ENCODE assay signal across 8 cellular contexts in the genomic region with DNA sequence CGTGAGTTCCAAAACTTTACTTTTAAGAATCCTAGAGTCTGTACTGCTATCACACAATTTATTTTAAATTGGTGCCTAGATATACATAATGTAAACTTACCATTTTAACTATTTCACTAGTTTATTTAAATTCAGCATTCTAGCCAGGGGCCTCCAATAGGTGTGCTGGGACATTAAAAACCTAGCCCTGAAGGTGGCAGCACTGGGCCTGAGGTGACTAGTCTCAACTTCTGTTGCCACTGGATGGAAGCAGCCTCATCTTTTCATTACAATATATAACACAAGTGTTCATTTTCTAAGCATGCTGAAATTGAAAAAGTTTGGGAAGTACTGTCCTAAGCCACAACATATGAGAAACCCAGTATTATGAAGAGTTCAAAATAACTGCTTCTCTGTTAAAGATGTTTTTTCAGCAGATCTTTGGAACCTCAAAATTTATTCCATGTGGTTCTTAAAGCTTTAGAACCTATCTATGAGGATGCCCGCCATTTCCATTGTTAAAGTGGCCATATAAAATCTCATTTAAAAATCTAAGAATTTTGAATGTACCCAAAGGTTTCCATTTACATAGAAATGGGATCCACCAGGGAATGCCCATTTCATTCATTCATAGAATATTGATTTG.
A peak's percentile ranks its signal among the peaks of the same experiment; 100 is the strongest.
DNase-seq lines count a peak whose midpoint lies in the region; ATAC-seq and TF ChIP-seq lines count a peak whose summit lies in the region.

No MANE protein-coding gene starts in this region.

- TF ChIP-seq CTCF in GM12864 (IDR thresholded peaks at IDR 0.05; ENCODE audit: low read depth, low read length, missing control alignments), result peak; percentile 71

- H3K4me3 ChIP-seq in GM12864 (ENCODE audit: low read depth, low read length), result no peak overlapping the region

- no peak overlapping the region for H3K27ac ChIP-seq in caudate nucleus (ENCODE audit: low read depth, low read length)

- peak; percentile 57 for DNase-seq in GM12864 (ENCODE audit: low read depth)
- peak; percentile 24 for DNase-seq in NCI-H2107 treated with DMSO at 0.1 percent for 48 hours (lab: John Stamatoyannopoulos, UW; ENCODE audit: unreplicated experiment)
- peak; percentile 46 to 70 (median 62) for DNase-seq in activated CD4-positive, CD25-positive, alpha-beta regulatory T cell (lab: John Stamatoyannopoulos, UW)
- peak in 52 of 61 donors; percentile 0 to 84 (median 20) for DNase-seq in caudate nucleus (lab: John Stamatoyannopoulos, UW)
- DNase-seq in left kidney (ENCODE audit: low read depth, low spot score), result peak; percentile 89
- peak; percentile 74 to 76 for DNase-seq in stimulated activated CD4-positive, alpha-beta T cell treated with anti-CD3 and anti-CD28 coated beads, Interleukin-4, amount 100 ng/mL, for 4 hours

- peak; percentile 42 for ATAC-seq in HG02884 (IDR thresholded peaks at IDR 0.05; ENCODE audit: unreplicated experiment)
- ATAC-seq in GM21529 (IDR thresholded peaks at IDR 0.05; ENCODE audit: unreplicated experiment), result no peak

Comparison
In these comparisons a context has a peak if more than half of its experiments do, and no peak if none do; other contexts are left out.
1. DNase-seq: peak in every context shown above with its lines; median percentile 89 in left kidney; 75 in stimulated activated CD4-positive, alpha-beta T cell treated with anti-CD3 and anti-CD28 coated beads, Interleukin-4, amount 100 ng/mL, for 4 hours; 62 in activated CD4-positive, CD25-positive, alpha-beta regulatory T cell; 57 in GM12864; 24 in NCI-H2107 treated with DMSO at 0.1 percent for 48 hours; 20 in caudate nucleus.